In genomic region chr20:64098471-64099013, GRCh38 we compare ENCODE assay signal across 5 cellular contexts.
"Had no signal": no experiment of that assay in that cellular context is flagged by ENCODE, and none has a peak within 500 bp of the region (broad histone marks: within the 10 kb centered on the region; RNA-seq: fewer than 3 reads in every experiment).

No MANE protein-coding gene starts in this region.

- DNase-seq: H9, HCEC 1CT, IMR-90 had no signal

- H3K4me3 ChIP-seq: GM23338, K562 had no signal

- ATAC-seq: GM23338, K562 had no signal
